ENCODE assay signal across 8 cellular contexts in the genomic region with DNA sequence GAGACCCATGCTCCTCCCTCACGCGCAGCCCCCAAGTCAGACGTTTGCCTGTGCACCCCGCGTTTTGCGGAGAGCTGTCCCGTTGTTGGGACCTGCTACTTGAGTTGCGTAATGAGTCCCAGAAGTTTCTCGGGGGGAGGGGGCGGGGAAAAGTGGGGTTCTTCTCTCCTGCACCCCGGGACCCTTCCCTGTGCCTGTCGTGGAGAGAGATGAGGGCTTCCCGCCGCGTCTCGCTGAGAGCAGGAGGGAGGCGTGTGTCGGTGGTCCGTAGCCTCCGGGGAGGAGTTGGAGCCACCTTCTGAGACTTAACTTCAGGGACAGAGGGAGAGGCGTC. TPM values are rescaled to one million over a fixed set of nuclear protein-coding genes. Genes with fewer than 3 reads are reported as not detected.
DNase-seq lines count a peak whose midpoint lies in the region; ATAC-seq and TF ChIP-seq lines count a peak whose summit lies in the region.

No MANE protein-coding gene starts in this region.

- POLR2A ChIA-PET in activated CD8-positive, alpha-beta T cell treated with anti-CD3 and anti-CD28 coated beads, Interleukin-2, amount 10 ng/mL, durations not matched to agents 7 days and 5 days (lab: Charles Lee): interaction anchor here (0.7 to 7.6 kb wide), 10 partner anchors 13 to 156 kb away, joined by 3 to 209 read pairs (median 4); no protein-coding TSS in a partner anchor

- H3K4me1 ChIP-seq in CD4-positive, CD25-positive, alpha-beta regulatory T cell (ENCODE audit: control insufficient read depth, insufficient read depth, low read length, poor library complexity, severe bottlenecking): peaks cover 50% of the 10 kb centered on the region
- H3K4me1 ChIP-seq in trophoblast cell (ENCODE audit: control insufficient read depth in 1 of 2, insufficient read depth in 2 of 2, low read length in 2 of 2): peaks cover 0 to 2% of the 10 kb centered on the region in 2 experiments

- H3K4me3 Mint-ChIP-seq in CD4-positive, CD25-positive, alpha-beta regulatory T cell: peak overlapping the region; percentile 92 to 96 (median 95)
- peak overlapping the region; percentile 79 for H3K4me3 Mint-ChIP-seq in activated CD8-positive, alpha-beta T cell treated with anti-CD3 and anti-CD28 coated beads, Interleukin-2, amount 10 ng/mL, durations not matched to agents 7 days and 5 days
- H3K4me3 Mint-ChIP-seq in glutamatergic neuron (ENCODE audit: unreplicated experiment): peak overlapping the region; percentile 89

- H3K36me3 Mint-ChIP-seq in CD4-positive, CD25-positive, alpha-beta regulatory T cell: peaks cover 5% of the 10 kb centered on the region
- H3K36me3 Mint-ChIP-seq in activated CD8-positive, alpha-beta T cell treated with anti-CD3 and anti-CD28 coated beads, Interleukin-2, amount 10 ng/mL, durations not matched to agents 7 days and 5 days (ENCODE audit: low read depth): peaks cover 10% of the 10 kb centered on the region
- H3K36me3 Mint-ChIP-seq in glutamatergic neuron (ENCODE audit: unreplicated experiment): no peaks in the 10 kb centered on the region

- H2AK5ac ChIP-seq in trophoblast cell (ENCODE audit: low read length): no peak overlapping the region

- peak overlapping the region; percentile 95 for H3K18ac ChIP-seq in trophoblast cell (ENCODE audit: low read length)

- peak overlapping the region; percentile 57 for H3K9ac ChIP-seq in trophoblast cell (ENCODE audit: low read length)

- H2BK120ac ChIP-seq in trophoblast cell (ENCODE audit: insufficient read depth, low read length, poor library complexity): peak overlapping the region; percentile 74

- H3K36me3 ChIP-seq in CD4-positive, CD25-positive, alpha-beta regulatory T cell (ENCODE audit: control insufficient read depth, insufficient read depth, low read length): no peaks in the 10 kb centered on the region
- H3K36me3 ChIP-seq in trophoblast cell (ENCODE audit: control insufficient read depth in 1 of 2, insufficient read depth in 2 of 2, low read length in 2 of 2): no peaks in the 10 kb centered on the region

- H3K9me3 ChIP-seq in CD4-positive, CD25-positive, alpha-beta regulatory T cell (ENCODE audit: control insufficient read depth in 2 of 2, low read length in 2 of 2): no peaks in the 10 kb centered on the region
- peaks cover 2% of the 10 kb centered on the region for H3K9me3 ChIP-seq in trophoblast cell (ENCODE audit: insufficient read depth, low read depth, low read length)

- no peak overlapping the region for H3K4ac ChIP-seq in trophoblast cell (ENCODE audit: low read depth, low read length)

- H2AFZ ChIP-seq in trophoblast cell (ENCODE audit: insufficient read depth, low read length, poor library complexity): peak overlapping the region; percentile 96

- DNase-seq in CD4-positive, CD25-positive, alpha-beta regulatory T cell: peak in 1 of 3 donors; percentile 58
- peak; percentile 54 for DNase-seq in activated CD8-positive, alpha-beta T cell treated with anti-CD3 and anti-CD28 coated beads, Interleukin-2, amount 10 ng/mL, durations not matched to agents 7 days and 5 days
- DNase-seq in glutamatergic neuron (peak; percentile 33), trophoblast cell (no peak), cortex of kidney (lab: John Stamatoyannopoulos, UW) (no peak)
- DNase-seq in effector CD4-positive, alpha-beta T cell: no peak

- H3K27ac Mint-ChIP-seq in CD4-positive, CD25-positive, alpha-beta regulatory T cell: peak overlapping the region; percentile 93 to 97 (median 96)
- peak overlapping the region; percentile 87 for H3K27ac Mint-ChIP-seq in activated CD8-positive, alpha-beta T cell treated with anti-CD3 and anti-CD28 coated beads, Interleukin-2, amount 10 ng/mL, durations not matched to agents 7 days and 5 days
- no peak overlapping the region for H3K27ac Mint-ChIP-seq in glutamatergic neuron (ENCODE audit: unreplicated experiment)

- ATAC-seq in CD4-positive, CD25-positive, alpha-beta regulatory T cell (ENCODE audit: low read depth in 2 of 2): no peak
- ATAC-seq in HG03045 (IDR thresholded peaks at IDR 0.05; ENCODE audit: unreplicated experiment) (peak; percentile 2), HG03469 (IDR thresholded peaks at IDR 0.05; ENCODE audit: unreplicated experiment) (no peak)
- ATAC-seq in activated CD8-positive, alpha-beta T cell treated with anti-CD3 and anti-CD28 coated beads, Interleukin-2, amount 10 ng/mL, durations not matched to agents 7 days and 5 days: no peak

- H3K79me1 ChIP-seq in trophoblast cell (ENCODE audit: low read length): peaks cover 13% of the 10 kb centered on the region

- H3K79me2 ChIP-seq in trophoblast cell (ENCODE audit: control insufficient read depth, insufficient read depth, low read length, poor library complexity): peaks cover 8% of the 10 kb centered on the region

- peak overlapping the region; percentile 75 for H4K91ac ChIP-seq in trophoblast cell (ENCODE audit: low read depth, low read length)

- H4K8ac ChIP-seq in trophoblast cell (ENCODE audit: low read depth, low read length): peak overlapping the region; percentile 85

- H3K4me3 ChIP-seq in CD4-positive, CD25-positive, alpha-beta regulatory T cell (ENCODE audit: low read depth, low read length): peak overlapping the region; percentile 85
- peak overlapping the region; percentile 90 for H3K4me3 ChIP-seq in trophoblast cell (ENCODE audit: low read depth, low read length)

- peak overlapping the region; percentile 82 for H3K27ac ChIP-seq in CD4-positive, CD25-positive, alpha-beta regulatory T cell (ENCODE audit: insufficient read depth, low read length, poor library complexity, severe bottlenecking)
- H3K27ac ChIP-seq in trophoblast cell (ENCODE audit: low read depth, low read length): peak overlapping the region; percentile 83

- peak overlapping the region; percentile 76 for H2BK5ac ChIP-seq in trophoblast cell (ENCODE audit: low read depth, low read length, poor library complexity)

- H3K23ac ChIP-seq in trophoblast cell (ENCODE audit: low read length): no peak overlapping the region

- no peaks in the 10 kb centered on the region for H3K9me3 Mint-ChIP-seq in CD4-positive, CD25-positive, alpha-beta regulatory T cell
- H3K9me3 Mint-ChIP-seq in activated CD8-positive, alpha-beta T cell treated with anti-CD3 and anti-CD28 coated beads, Interleukin-2, amount 10 ng/mL, durations not matched to agents 7 days and 5 days (ENCODE audit: insufficient read depth): no peaks in the 10 kb centered on the region
- peaks cover 3% of the 10 kb centered on the region for H3K9me3 Mint-ChIP-seq in glutamatergic neuron (ENCODE audit: unreplicated experiment)

- CTCF ChIA-PET in activated CD8-positive, alpha-beta T cell treated with anti-CD3 and anti-CD28 coated beads, Interleukin-2, amount 10 ng/mL, durations not matched to agents 7 days and 5 days (lab: Charles Lee): interaction anchor here (0.8 to 4.7 kb wide), 14 partner anchors 8 to 284 kb away, joined by 3 to 53 read pairs (median 6); a partner anchor contains a TSS

- peak overlapping the region; percentile 94 for H3K14ac ChIP-seq in trophoblast cell (ENCODE audit: low read length)

- peaks cover 40 to 60% (median 48%) of the 10 kb centered on the region in 4 donors for H3K4me1 Mint-ChIP-seq in CD4-positive, CD25-positive, alpha-beta regulatory T cell
- H3K4me1 Mint-ChIP-seq in activated CD8-positive, alpha-beta T cell treated with anti-CD3 and anti-CD28 coated beads, Interleukin-2, amount 10 ng/mL, durations not matched to agents 7 days and 5 days (ENCODE audit: low read depth): peaks cover 49% of the 10 kb centered on the region
- H3K4me1 Mint-ChIP-seq in glutamatergic neuron (ENCODE audit: low read depth, unreplicated experiment): peaks cover 8% of the 10 kb centered on the region

- WGBS in trophoblast cell (ENCODE audit: extremely low coverage, insufficient coverage, insufficient read length): no CpG with 5 or more reads among the region's 21 CpGs

- peak overlapping the region; percentile 87 for H3K4me2 ChIP-seq in trophoblast cell (ENCODE audit: low read length)

- no peak overlapping the region for H2BK12ac ChIP-seq in trophoblast cell (ENCODE audit: low read length)

- peaks cover 5% of the 10 kb centered on the region for H3K27me3 Mint-ChIP-seq in CD4-positive, CD25-positive, alpha-beta regulatory T cell
- H3K27me3 Mint-ChIP-seq in activated CD8-positive, alpha-beta T cell treated with anti-CD3 and anti-CD28 coated beads, Interleukin-2, amount 10 ng/mL, durations not matched to agents 7 days and 5 days (ENCODE audit: low read depth): no peaks in the 10 kb centered on the region
- peaks cover 8% of the 10 kb centered on the region for H3K27me3 Mint-ChIP-seq in glutamatergic neuron (ENCODE audit: unreplicated experiment)

- TF ChIP-seq CTCF in glutamatergic neuron (IDR thresholded peaks at IDR 0.05; ENCODE audit: partially characterized antibody, unreplicated experiment): no peak

- no peaks in the 10 kb centered on the region for H3K27me3 ChIP-seq in CD4-positive, CD25-positive, alpha-beta regulatory T cell (ENCODE audit: control insufficient read depth, insufficient read depth, low read length)
- no peaks in the 10 kb centered on the region for H3K27me3 ChIP-seq in trophoblast cell (ENCODE audit: insufficient read depth, low read length)

- peak overlapping the region; percentile 79 for H4K12ac ChIP-seq in trophoblast cell (ENCODE audit: low read depth, low read length)

RNA-seq across cellular contexts. Expression of a gene that starts 0.7 kb away (rescaled TPM):
- total RNA-seq in CD4-positive, CD25-positive, alpha-beta regulatory T cell: 122 TPM
- polyA plus RNA-seq in CD4-positive, CD25-positive, alpha-beta regulatory T cell: 10 to 100 TPM; 18.1 to 43.3 (median 28.0) TPM
- 10 to 100 TPM; 47.8 to 51.6 TPM for total RNA-seq in activated CD8-positive, alpha-beta T cell treated with anti-CD3 and anti-CD28 coated beads, Interleukin-2, amount 10 ng/mL, durations not matched to agents 7 days and 5 days
- total RNA-seq in glutamatergic neuron (ENCODE audit: unreplicated experiment): 42.5 TPM
- 55.5 and 56.1 TPM in 2 replicates for polyA plus RNA-seq in trophoblast cell (2013)

RNA-seq across cellular contexts. Expression of a gene that starts 43.2 kb away (rescaled TPM):
- total RNA-seq in CD4-positive, CD25-positive, alpha-beta regulatory T cell: not detected
- not detected for polyA plus RNA-seq in CD4-positive, CD25-positive, alpha-beta regulatory T cell
- total RNA-seq in activated CD8-positive, alpha-beta T cell treated with anti-CD3 and anti-CD28 coated beads, Interleukin-2, amount 10 ng/mL, durations not matched to agents 7 days and 5 days: under 1 TPM in 1 of 2 experiments, not detected in 1; 0.37 TPM
- not detected for total RNA-seq in glutamatergic neuron (ENCODE audit: unreplicated experiment)
- polyA plus RNA-seq in trophoblast cell (2013): 0.68 and 0.76 TPM in 2 replicates

Comparison
In these comparisons a context has a peak if more than half of its experiments do, and no peak if none do; other contexts are left out.
1. DNase-seq: peak in activated CD8-positive, alpha-beta T cell treated with anti-CD3 and anti-CD28 coated beads, Interleukin-2, amount 10 ng/mL, durations not matched to agents 7 days and 5 days (single experiment) and glutamatergic neuron (single experiment); none in trophoblast cell (0 of 2), effector CD4-positive, alpha-beta T cell (single experiment) and cortex of kidney (single experiment).
2. Peak in every context shown above with its lines, with median percentiles within 50 percentile points of each other: H3K4me3 Mint-ChIP-seq.